In the genomic region with DNA sequence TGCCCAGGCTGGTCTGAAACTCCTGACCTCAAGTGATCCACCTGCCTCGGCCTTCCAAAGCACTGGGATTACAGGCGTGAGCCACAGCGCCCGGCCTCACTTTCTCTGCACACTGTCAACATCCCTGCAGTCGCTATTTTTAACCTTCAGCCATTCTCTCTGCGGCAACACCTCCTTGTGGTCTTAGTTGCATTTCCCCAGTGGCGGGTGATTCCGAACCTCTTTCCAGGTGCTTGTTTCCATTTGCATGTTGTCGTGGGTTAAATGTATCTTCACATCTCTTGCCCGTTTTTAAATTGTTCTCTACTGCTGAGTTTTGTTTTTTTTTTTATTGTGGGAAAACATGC, we compare ENCODE assay signal across 10 cellular contexts. TPM values are rescaled to one million over a fixed set of nuclear protein-coding genes. Genes with fewer than 3 reads are reported as not detected.
DNase-seq lines count a peak whose midpoint lies in the region; ATAC-seq and TF ChIP-seq lines count a peak whose summit lies in the region.
"Had no signal": no experiment of that assay in that cellular context is flagged by ENCODE, and none has a peak within 500 bp of the region (broad histone marks: within the 10 kb centered on the region; RNA-seq: fewer than 3 reads in every experiment).

No MANE protein-coding gene starts in this region.

- H3K4me3 Mint-ChIP-seq in activated naive CD4-positive, alpha-beta T cell treated with anti-CD3 and anti-CD28 coated beads, Interleukin-2, amount 10 ng/mL, durations not matched to agents 7 days and 5 days: peak overlapping the region; percentile 22
- H3K4me3 Mint-ChIP-seq in effector memory CD8-positive, alpha-beta T cell: peak overlapping the region; percentile 65 to 67
- H3K4me3 Mint-ChIP-seq: dendritic cell treated with granulocyte-macrophage colony-stimulating factor and Interleukin-4, amounts not matched to agents 40 ng/mL and 50 ng/mL, for 4 days had no signal

- no peaks in the 10 kb centered on the region for H3K36me3 ChIP-seq in OCI-LY3 (replicated peaks; ENCODE audit: low read depth, low read length)

- H3K27ac ChIP-seq in OCI-LY3 (ENCODE audit: low read length): no peak overlapping the region

- H3K4me2 ChIP-seq in OCI-LY3 (ENCODE audit: low read length): peak overlapping the region; percentile 59

- H3K27me3 ChIP-seq in OCI-LY3 (ENCODE audit: low read depth, low read length): no peaks in the 10 kb centered on the region

- CTCF ChIA-PET in activated naive CD4-positive, alpha-beta T cell treated with anti-CD3 and anti-CD28 coated beads, Interleukin-2, amount 10 ng/mL, durations not matched to agents 7 days and 5 days (lab: Charles Lee): no interaction called here

- no peak for DNase-seq in activated naive CD4-positive, alpha-beta T cell treated with anti-CD3 and anti-CD28 coated beads, Interleukin-2, amount 10 ng/mL, durations not matched to agents 7 days and 5 days
- no peak for DNase-seq in activated naive CD4-positive, alpha-beta T cell treated with Interleukin-2 at 50 U/mL for 16 hours
- no peak for DNase-seq in effector memory CD8-positive, alpha-beta T cell
- DNase-seq in stimulated activated naive CD8-positive, alpha-beta T cell treated with anti-CD3 and anti-CD28 coated beads, Interleukin-15, Interleukin-2, amounts not matched to agents 100 U/mL and 50 U/mL, for 24 hours: no peak
- DNase-seq in iPS-NIHi11 (ENCODE audit: low spot score) (no peak), NCI-H1105 (lab: John Stamatoyannopoulos, UW) (no peak), mucosa of gallbladder (ENCODE audit: low spot score) (no peak)

- H3K4me3 ChIP-seq in OCI-LY3 (ENCODE audit: low read length): peak overlapping the region; percentile 26

- no peak overlapping the region for H3K9ac ChIP-seq in OCI-LY3 (ENCODE audit: low read length)

- peak; percentile 28 for ATAC-seq in effector memory CD8-positive, alpha-beta T cell (replicated peaks)
- peak; percentile 51 for ATAC-seq in stimulated activated naive CD8-positive, alpha-beta T cell treated with anti-CD3 and anti-CD28 coated beads, Interleukin-15, Interleukin-2, amounts not matched to agents 100 U/mL and 50 U/mL, for 24 hours

- peak; percentile 39 for TF ChIP-seq CTCF in OCI-LY3 (IDR thresholded peaks at IDR 0.05; ENCODE audit: low read depth, low read length)

- no peaks in the 10 kb centered on the region for H3K9me3 Mint-ChIP-seq in activated naive CD4-positive, alpha-beta T cell treated with anti-CD3 and anti-CD28 coated beads, Interleukin-2, amount 10 ng/mL, durations not matched to agents 7 days and 5 days
- no peaks in the 10 kb centered on the region for H3K9me3 Mint-ChIP-seq in effector memory CD8-positive, alpha-beta T cell
- H3K9me3 Mint-ChIP-seq: dendritic cell treated with granulocyte-macrophage colony-stimulating factor and Interleukin-4, amounts not matched to agents 40 ng/mL and 50 ng/mL, for 4 days had no signal

- H3K79me2 ChIP-seq in OCI-LY3 (ENCODE audit: low read length): no peaks in the 10 kb centered on the region

- H3K27me3 Mint-ChIP-seq in activated naive CD4-positive, alpha-beta T cell treated with anti-CD3 and anti-CD28 coated beads, Interleukin-2, amount 10 ng/mL, durations not matched to agents 7 days and 5 days: peaks cover 45% of the 10 kb centered on the region
- peaks cover 12 to 26% of the 10 kb centered on the region in 2 donors for H3K27me3 Mint-ChIP-seq in effector memory CD8-positive, alpha-beta T cell

- H4K20me1 ChIP-seq in OCI-LY3 (ENCODE audit: insufficient read depth, low read length): no peaks in the 10 kb centered on the region

- H3K9me3 ChIP-seq in OCI-LY3 (ENCODE audit: insufficient read depth, low read length): no peaks in the 10 kb centered on the region

- H3K4me1 Mint-ChIP-seq in activated naive CD4-positive, alpha-beta T cell treated with anti-CD3 and anti-CD28 coated beads, Interleukin-2, amount 10 ng/mL, durations not matched to agents 7 days and 5 days: peaks cover 20% of the 10 kb centered on the region
- H3K4me1 Mint-ChIP-seq in effector memory CD8-positive, alpha-beta T cell (ENCODE audit: low read depth in 2 of 2): peaks cover 18 to 20% of the 10 kb centered on the region in 2 donors

- H3K4me1 ChIP-seq in OCI-LY3 (ENCODE audit: low read length): peaks cover 27% of the 10 kb centered on the region

- H2AFZ ChIP-seq in OCI-LY3 (ENCODE audit: low read depth, low read length): no peak overlapping the region

- peak overlapping the region; percentile 19 for H3K27ac Mint-ChIP-seq in activated naive CD4-positive, alpha-beta T cell treated with anti-CD3 and anti-CD28 coated beads, Interleukin-2, amount 10 ng/mL, durations not matched to agents 7 days and 5 days
- H3K27ac Mint-ChIP-seq in effector memory CD8-positive, alpha-beta T cell: peak overlapping the region; percentile 74
- H3K27ac Mint-ChIP-seq: dendritic cell treated with granulocyte-macrophage colony-stimulating factor and Interleukin-4, amounts not matched to agents 40 ng/mL and 50 ng/mL, for 4 days had no signal

- H3K36me3 Mint-ChIP-seq in activated naive CD4-positive, alpha-beta T cell treated with anti-CD3 and anti-CD28 coated beads, Interleukin-2, amount 10 ng/mL, durations not matched to agents 7 days and 5 days: peaks cover 4% of the 10 kb centered on the region
- peaks cover 29% of the 10 kb centered on the region for H3K36me3 Mint-ChIP-seq in effector memory CD8-positive, alpha-beta T cell (ENCODE audit: insufficient read depth)

RNA-seq across cellular contexts. Expression of a gene that starts 2.2 kb away (rescaled TPM):
- total RNA-seq in mucosa of gallbladder: not detected
- total RNA-seq: pulmonary artery endothelial cell had no signal

RNA-seq across cellular contexts. Expression of a gene that starts 4.5 kb away (rescaled TPM):
- total RNA-seq in mucosa of gallbladder: 89.6 TPM
- total RNA-seq: pulmonary artery endothelial cell had no signal

RNA-seq across cellular contexts. Expression of a gene that starts 7.9 kb away (rescaled TPM):
- total RNA-seq in mucosa of gallbladder: 2.6 TPM
- total RNA-seq: pulmonary artery endothelial cell had no signal

RNA-seq across cellular contexts. Expression of a gene that starts 13.5 kb away (rescaled TPM):
- 54.0 TPM for total RNA-seq in mucosa of gallbladder

RNA-seq across cellular contexts. Expression of a gene that starts 52.9 kb away (rescaled TPM):
- total RNA-seq in mucosa of gallbladder: 38.1 TPM
